In the genomic region with DNA sequence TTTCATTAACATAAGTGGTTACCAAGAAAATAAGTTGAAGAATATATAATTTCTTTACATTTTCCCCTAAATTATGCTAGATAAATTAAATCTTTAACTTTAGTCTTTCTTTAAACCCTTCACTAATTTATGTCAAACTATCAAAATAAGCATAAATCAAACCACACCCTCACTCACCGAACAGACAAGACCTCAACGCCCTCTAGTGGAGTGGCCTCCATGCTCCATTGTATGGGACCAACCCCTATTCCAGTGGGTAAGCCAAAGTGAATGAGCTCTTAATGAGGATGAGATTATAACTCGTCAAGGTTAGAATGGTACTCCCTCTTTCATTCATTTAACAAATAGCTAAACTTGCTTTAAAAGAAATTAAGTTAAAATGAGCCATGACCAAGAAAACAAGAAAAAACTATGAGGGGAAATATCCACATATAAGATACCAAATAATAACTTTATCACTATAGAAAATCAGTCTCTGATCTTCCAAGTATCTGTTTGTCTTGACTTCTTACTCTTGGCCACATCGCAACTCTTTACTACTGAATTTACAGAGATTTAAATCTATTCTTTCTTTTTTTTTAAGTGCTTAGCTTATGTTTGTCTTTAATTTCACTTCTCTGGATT, we compare ENCODE assay signal across 8 cellular contexts. TPM values are rescaled to one million over a fixed set of nuclear protein-coding genes. Genes with fewer than 3 reads are reported as not detected.
A peak's percentile ranks its signal among the peaks of the same experiment; 100 is the strongest.
DNase-seq lines count a peak whose midpoint lies in the region; ATAC-seq, FAIRE-seq and TF ChIP-seq lines count a peak whose summit lies in the region.

No MANE protein-coding gene starts in this region.

- no peaks in the 10 kb centered on the region for H3K36me3 Mint-ChIP-seq in activated naive CD8-positive, alpha-beta T cell treated with anti-CD3 and anti-CD28 coated beads, Interleukin-2, amount 10 ng/mL, durations not matched to agents 7 days and 5 days

- intact Hi-C loops in heart left ventricle (cut with DNase I), result loop anchor here in 8 of 10 donors (2.0 to 10.0 kb wide), 3 partner anchors 112 to 115 kb away; no protein-coding TSS in a partner anchor

- WGBS in heart left ventricle, 4 donors, result 25 to 29% (median 25%) methylated on average over 4 of the region's 4 CpGs

- ATAC-seq in GM21367 (IDR thresholded peaks at IDR 0.05; ENCODE audit: unreplicated experiment) (peak; percentile 82), heart left ventricle (peak in 3 of 4 donors; percentile 82 to 86 (median 84))
- ATAC-seq in activated naive CD8-positive, alpha-beta T cell treated with anti-CD3 and anti-CD28 coated beads, Interleukin-2, amount 10 ng/mL, durations not matched to agents 7 days and 5 days (ENCODE audit: low read depth), result peak; percentile 80

- H3K9me3 ChIP-seq in heart left ventricle, result no peaks in the 10 kb centered on the region

- DNase-seq in Daoy (ENCODE audit: low read depth) (peak; percentile 47), HTR-8/SVneo (ENCODE audit: insufficient read length, low spot score) (peak; percentile 69), SW480 (ENCODE audit: low spot score) (peak; percentile 54), heart left ventricle (peak in 4 of 5 donors; percentile 53 to 81 (median 62)), retinal pigment epithelial cell (ENCODE audit: low read depth) (no peak), NCI-H774 (lab: John Stamatoyannopoulos, UW) (no peak)
- peak; percentile 55 for DNase-seq in activated naive CD8-positive, alpha-beta T cell treated with anti-CD3 and anti-CD28 coated beads, Interleukin-2, amount 10 ng/mL, durations not matched to agents 7 days and 5 days

- peaks cover 8% of the 10 kb centered on the region for H3K4me1 Mint-ChIP-seq in activated naive CD8-positive, alpha-beta T cell treated with anti-CD3 and anti-CD28 coated beads, Interleukin-2, amount 10 ng/mL, durations not matched to agents 7 days and 5 days

- H3K27me3 Mint-ChIP-seq in activated naive CD8-positive, alpha-beta T cell treated with anti-CD3 and anti-CD28 coated beads, Interleukin-2, amount 10 ng/mL, durations not matched to agents 7 days and 5 days, result peaks cover 17% of the 10 kb centered on the region

- no peak overlapping the region for H3K27ac Mint-ChIP-seq in activated naive CD8-positive, alpha-beta T cell treated with anti-CD3 and anti-CD28 coated beads, Interleukin-2, amount 10 ng/mL, durations not matched to agents 7 days and 5 days

- TF ChIP-seq POLR2A in heart left ventricle (IDR thresholded peaks at IDR 0.05), result no peak

- peak; percentile 49 for FAIRE-seq in HTR-8/SVneo (lab: Jason Lieb, UNC)

- no peaks in the 10 kb centered on the region for H3K27me3 ChIP-seq in heart left ventricle

- no peak overlapping the region for H3K4me3 Mint-ChIP-seq in activated naive CD8-positive, alpha-beta T cell treated with anti-CD3 and anti-CD28 coated beads, Interleukin-2, amount 10 ng/mL, durations not matched to agents 7 days and 5 days

- peaks cover 0 to 5% (median 0%) of the 10 kb centered on the region in 12 donors for H3K4me1 ChIP-seq in heart left ventricle

- no peaks in the 10 kb centered on the region for H3K36me3 ChIP-seq in heart left ventricle

- TF ChIP-seq CTCF in heart left ventricle (IDR thresholded peaks at IDR 0.05), result peak; percentile 62 to 91 (median 82)
- TF ChIP-seq CTCF in retinal pigment epithelial cell (conservative IDR thresholded peaks at IDR 0.05; ENCODE audit: low read depth, low read length), result peak; percentile 97

- no peak overlapping the region for H3K27ac ChIP-seq in heart left ventricle

- H3K9me3 Mint-ChIP-seq in activated naive CD8-positive, alpha-beta T cell treated with anti-CD3 and anti-CD28 coated beads, Interleukin-2, amount 10 ng/mL, durations not matched to agents 7 days and 5 days, result no peaks in the 10 kb centered on the region

- H3K4me3 ChIP-seq in heart left ventricle, result no peak overlapping the region
- no peak overlapping the region for H3K4me3 ChIP-seq in retinal pigment epithelial cell (ENCODE audit: low read length)

- POLR2A ChIA-PET in activated naive CD8-positive, alpha-beta T cell treated with anti-CD3 and anti-CD28 coated beads, Interleukin-2, amount 10 ng/mL, durations not matched to agents 7 days and 5 days (lab: Charles Lee), result no interaction called here

RNA-seq across cellular contexts. Expression of gene BBS12, which starts 15.6 kb away (rescaled TPM):
- 0.48 and 1.3 TPM in 2 replicates for total RNA-seq in Daoy (2014; rRNA removed; shearing (Covaris generic))
- total RNA-seq in activated naive CD8-positive, alpha-beta T cell treated with anti-CD3 and anti-CD28 coated beads, Interleukin-2, amount 10 ng/mL, durations not matched to agents 7 days and 5 days, result 1 to 10 TPM; 1.7 to 2.7 TPM
- 10 to 100 TPM in 2 of 9 donors, 1 to 10 TPM in 7; 3.4 to 11.9 (median 6.8) TPM for total RNA-seq in heart left ventricle
- polyA plus RNA-seq in heart left ventricle, result 1 to 10 TPM; 1.1 to 8.7 TPM

Comparison
In these comparisons a context has a peak if more than half of its experiments do, and no peak if none do; other contexts are left out.
1. DNase-seq: peak in Daoy (single experiment), HTR-8/SVneo (single experiment), SW480 (single experiment), activated naive CD8-positive, alpha-beta T cell treated with anti-CD3 and anti-CD28 coated beads, Interleukin-2, amount 10 ng/mL, durations not matched to agents 7 days and 5 days (single experiment) and heart left ventricle (4 of 5); none in retinal pigment epithelial cell (single experiment) and NCI-H774 (single experiment).
2. Peak in every context shown above with its lines, with median percentiles within 50 percentile points of each other: ATAC-seq.